In genomic region chr10:96153065-96153464, GRCh38 we compare ENCODE assay signal across 1 cellular context.
TF ChIP-seq lines count a peak whose summit lies in the region.

No MANE protein-coding gene starts in this region.

TF ChIP-seq in HepG2, 621 proteins besides CTCF, POLR2A, EP300 and RAD21:
- no peak for TF ChIP-seq TFDP2 (CRISPR knock-in tag; IDR thresholded peaks at IDR 0.05)
- TF ChIP-seq PRDM4 (CRISPR knock-in tag; IDR thresholded peaks at IDR 0.05; ENCODE audit: borderline replicate concordance), result no peak
- TF ChIP-seq SMC3 (IDR thresholded peaks at IDR 0.05; ENCODE audit: low read length), result no peak
- TF ChIP-seq NCOA2 (CRISPR knock-in tag; IDR thresholded peaks at IDR 0.05), result no peak
- no peak for TF ChIP-seq HIVEP1 (CRISPR knock-in tag; IDR thresholded peaks at IDR 0.05)
- TF ChIP-seq HNRNPH1 (optimal IDR thresholded peaks at IDR 0.05; ENCODE audit: low read depth, low read length), result no peak
- no peak for TF ChIP-seq SOX5 (CRISPR knock-in tag; IDR thresholded peaks at IDR 0.05; ENCODE audit: borderline replicate concordance)
- no peak for TF ChIP-seq ZBTB26 (CRISPR knock-in tag; IDR thresholded peaks at IDR 0.05; ENCODE audit: borderline replicate concordance)
- no peak for TF ChIP-seq UBTF (CRISPR knock-in tag; IDR thresholded peaks at IDR 0.05)
- TF ChIP-seq DR1 (CRISPR knock-in tag; IDR thresholded peaks at IDR 0.05), result no peak
- no peak for TF ChIP-seq TOPORS (CRISPR knock-in tag; IDR thresholded peaks at IDR 0.05)
- no peak for TF ChIP-seq ZNF775 (CRISPR knock-in tag; IDR thresholded peaks at IDR 0.05; ENCODE audit: borderline replicate concordance)
- no peak for TF ChIP-seq ZNF772 (CRISPR knock-in tag; IDR thresholded peaks at IDR 0.05)
- TF ChIP-seq ZBTB10 (CRISPR knock-in tag; IDR thresholded peaks at IDR 0.05; ENCODE audit: borderline replicate concordance), result no peak
- TF ChIP-seq PAXIP1 (CRISPR knock-in tag; conservative IDR thresholded peaks at IDR 0.05), result no peak
- TF ChIP-seq IKZF1 (IDR thresholded peaks at IDR 0.05), result no peak
- TF ChIP-seq HDAC1 (CRISPR knock-in tag; IDR thresholded peaks at IDR 0.05), result no peak
